ENCODE assay signal across 18 cellular contexts in genomic region chr1:31951276-31951675, GRCh38. TPM values are rescaled to one million over a fixed set of nuclear protein-coding genes. Genes with fewer than 3 reads are reported as not detected.
DNase-seq lines count a peak whose midpoint lies in the region; ATAC-seq, FAIRE-seq and TF ChIP-seq lines count a peak whose summit lies in the region.
"Had no signal": no experiment of that assay in that cellular context is flagged by ENCODE, and none has a peak within 500 bp of the region (broad histone marks: within the 10 kb centered on the region; RNA-seq: fewer than 3 reads in every experiment).

No MANE protein-coding gene starts in this region.

- H3K4me3 ChIP-seq in A549 (no peak overlapping the region), GM23338 (no peak overlapping the region), brain microvascular endothelial cell (ENCODE audit: low read depth, low read length) (no peak overlapping the region), neural progenitor cell (no peak overlapping the region)
- H3K4me3 ChIP-seq: cardiac muscle cell had no signal

- in situ Hi-C loops in brain microvascular endothelial cell (cut with HindIII; ENCODE audit: low pct_ligation_motif_present, low sequenced_read_pairs), result no loop called here

- H3K27ac ChIP-seq in A549 (peak overlapping the region; percentile 98 to 99; a peak in 5 of 6 replicates), GM23338 (ENCODE audit: low read depth) (0 out of 2 replicates have a peak overlapping the region, but pooled peaks have one; percentile 20), brain microvascular endothelial cell (peak overlapping the region; percentile 13), neural progenitor cell (no peak overlapping the region)
- H3K27ac ChIP-seq: cardiac muscle cell, neutrophil had no signal

- H3K79me2 ChIP-seq in GM23338 (replicated peaks; ENCODE audit: insufficient read depth) (no peaks in the 10 kb centered on the region), neural progenitor cell (ENCODE audit: low read depth) (no peaks in the 10 kb centered on the region)

- H3K4me3 Mint-ChIP-seq in GM23338, result no peak overlapping the region; the same call in 2 of the 3 replicates
- no peak overlapping the region for H3K4me3 Mint-ChIP-seq in neural progenitor cell
- H3K4me3 Mint-ChIP-seq: activated T-helper 1 cell treated with anti-CD3 and anti-CD28 coated beads, Interleukin-12 subunit alpha, Interleukin-12 subunit beta, Interleukin-2, Interleukin-4 antibody, amounts not matched to agents 30 ng/mL and 10 ng/mL and 1 ng/mL, durations not matched to agents 14 hours and 24 hours and 36 hours had no signal

- DNase-seq in A549 (ENCODE audit: low read depth in 1 of 2, low spot score in 1 of 2) (no peak), GM23338 (ENCODE audit: low spot score) (no peak), brain microvascular endothelial cell (no peak), neural progenitor cell (ENCODE audit: low spot score) (no peak), dermis blood vessel endothelial cell (no peak)
- DNase-seq in activated CD4-positive, alpha-beta T cell treated with anti-CD3 and anti-CD28 coated beads for 1 hour, result no peak
- DNase-seq in stimulated activated CD4-positive, alpha-beta T cell treated with anti-CD3 and anti-CD28 coated beads, Interleukin-4, amount 100 ng/mL, for 1 hour, result no peak
- DNase-seq: DND-41; NCI-H1048; NCI-H524 treated with DMSO at 0.1 percent for 48 hours; retina; stimulated activated naive CD8-positive, alpha-beta T cell treated with anti-CD3 and anti-CD28 coated beads, Interleukin-15, Interleukin-2, amounts not matched to agents 100 U/mL and 50 U/mL, for 24 hours had no signal

- H3F3A ChIP-seq in GM23338 (replicated peaks; ENCODE audit: low read depth) (no peaks in the 10 kb centered on the region), neural progenitor cell (ENCODE audit: low read depth) (peaks cover 36% of the 10 kb centered on the region)

- H3K27me3 Mint-ChIP-seq in GM23338 (ENCODE audit: insufficient read depth, low read depth, poor library complexity) (no peaks in the 10 kb centered on the region), neural progenitor cell (ENCODE audit: insufficient read depth, low read depth) (peaks cover 3% of the 10 kb centered on the region)

- POLR2A ChIA-PET in A549 (lab: Yijun Ruan, JAX), result no interaction called here

- H3K9me3 ChIP-seq in A549 (no peaks in the 10 kb centered on the region), neural progenitor cell (ENCODE audit: low read depth) (no peaks in the 10 kb centered on the region)
- H3K9me3 ChIP-seq: neutrophil had no signal

- H3K4me1 Mint-ChIP-seq in GM23338 (peaks cover 32% of the 10 kb centered on the region), neural progenitor cell (peaks cover 30% of the 10 kb centered on the region)

- no peak for TF ChIP-seq RAD21 in A549 (conservative IDR thresholded peaks at IDR 0.05 in 1 of 2, IDR thresholded peaks at IDR 0.05 in 1 of 2)

- 69% methylated on average over 4 of the region's 4 CpGs for WGBS in A549 (ENCODE audit: missing lambda C conversion rate)

- H3K4me1 ChIP-seq in A549 (peaks cover 53% of the 10 kb centered on the region), GM23338 (ENCODE audit: insufficient read depth) (peaks cover 17% of the 10 kb centered on the region), neural progenitor cell (peaks cover 20% of the 10 kb centered on the region)

- H3K4me2 ChIP-seq in A549 (no peak overlapping the region), GM23338 (no peak overlapping the region), neural progenitor cell (no peak overlapping the region)

- no peak for TF ChIP-seq EP300 in A549 (IDR thresholded peaks at IDR 0.05)

- CTCF ChIA-PET in A549 (lab: Yijun Ruan, JAX), result interaction anchor here (22.2 to 24.5 kb wide), 2 partner anchors 6 to 7 kb away, joined by 518 read pairs; partner anchors contain the start of gene PTP4A2

- H3K36me3 ChIP-seq in GM23338 (ENCODE audit: insufficient read depth), result no peaks in the 10 kb centered on the region
- no peaks in the 10 kb centered on the region for H3K36me3 ChIP-seq in brain microvascular endothelial cell (replicated peaks)
- no peaks in the 10 kb centered on the region for H3K36me3 ChIP-seq in neural progenitor cell
- H3K36me3 ChIP-seq: cardiac muscle cell, neutrophil had no signal

- no peak overlapping the region for H3K27ac Mint-ChIP-seq in GM23338
- no peak overlapping the region for H3K27ac Mint-ChIP-seq in neural progenitor cell

- no peak for TF ChIP-seq CTCF in A549 (IDR thresholded peaks at IDR 0.05)
- TF ChIP-seq CTCF in GM23338 (conservative IDR thresholded peaks at IDR 0.05; ENCODE audit: low read depth in 2 of 2), result no peak
- no peak for TF ChIP-seq CTCF in brain microvascular endothelial cell (IDR thresholded peaks at IDR 0.05; ENCODE audit: low read depth, low read length, missing control alignments)
- TF ChIP-seq CTCF in neural progenitor cell (IDR thresholded peaks at IDR 0.05), result no peak

- H3K27me3 ChIP-seq in GM23338 (ENCODE audit: insufficient read depth) (no peaks in the 10 kb centered on the region), brain microvascular endothelial cell (replicated peaks) (no peaks in the 10 kb centered on the region), neural progenitor cell (no peaks in the 10 kb centered on the region)
- H3K27me3 ChIP-seq: cardiac muscle cell, neutrophil had no signal

- H2AFZ ChIP-seq in GM23338, result no peak overlapping the region
- peak overlapping the region; percentile 34 for H2AFZ ChIP-seq in neural progenitor cell (replicated peaks)

- no peak for TF ChIP-seq POLR2A in A549 (IDR thresholded peaks at IDR 0.05; ENCODE audit: low read length)

- H4K20me1 ChIP-seq in GM23338 (replicated peaks; ENCODE audit: insufficient read depth) (no peaks in the 10 kb centered on the region), neural progenitor cell (ENCODE audit: low read depth) (no peaks in the 10 kb centered on the region)

- H3K36me3 Mint-ChIP-seq in GM23338 (ENCODE audit: low read depth) (no peaks in the 10 kb centered on the region), neural progenitor cell (no peaks in the 10 kb centered on the region)

- ATAC-seq in A549 (no peak), GM23338 (no peak), HG03378 (IDR thresholded peaks at IDR 0.05; ENCODE audit: unreplicated experiment) (no peak)
- ATAC-seq: stimulated activated naive CD8-positive, alpha-beta T cell treated with anti-CD3 and anti-CD28 coated beads, Interleukin-15, Interleukin-2, amounts not matched to agents 100 U/mL and 50 U/mL, for 24 hours had no signal

- H3K9ac ChIP-seq in neural progenitor cell, result no peak overlapping the region

- H3K9me3 Mint-ChIP-seq in GM23338 (no peaks in the 10 kb centered on the region), neural progenitor cell (no peaks in the 10 kb centered on the region)
- H3K9me3 Mint-ChIP-seq: activated T-helper 1 cell treated with anti-CD3 and anti-CD28 coated beads, Interleukin-12 subunit alpha, Interleukin-12 subunit beta, Interleukin-2, Interleukin-4 antibody, amounts not matched to agents 30 ng/mL and 10 ng/mL and 1 ng/mL, durations not matched to agents 14 hours and 24 hours and 36 hours had no signal

- no peak for FAIRE-seq in A549 (lab: Jason Lieb, UNC)
- FAIRE-seq: islet of Langerhans, urothelium cell line had no signal

- no peaks in the 10 kb centered on the region for H3K9me2 ChIP-seq in GM23338 (ENCODE audit: insufficient read depth)

TF ChIP-seq in A549, 52 proteins besides CTCF, POLR2A, EP300 and RAD21 (continues in another document):
- TF ChIP-seq ZC3H11A (IDR thresholded peaks at IDR 0.05) (no peak), PHF8 (IDR thresholded peaks at IDR 0.05; ENCODE audit: borderline replicate concordance, low read depth) (no peak), MAZ (IDR thresholded peaks at IDR 0.05; ENCODE audit: borderline replicate concordance, low read depth, low read length) (no peak), ZNF302 (CRISPR knock-in tag; IDR thresholded peaks at IDR 0.05) (no peak), FOXS1 (CRISPR knock-in tag; IDR thresholded peaks at IDR 0.05) (no peak), POLR2AphosphoS2 (conservative IDR thresholded peaks at IDR 0.05; ENCODE audit: low read length) (no peak), HDAC2 (IDR thresholded peaks at IDR 0.05) (no peak), BHLHE40 (IDR thresholded peaks at IDR 0.05; ENCODE audit: low read depth, low read length) (no peak), CHD2 (IDR thresholded peaks at IDR 0.05; ENCODE audit: low read length, partially characterized antibody) (no peak), EHMT2 (IDR thresholded peaks at IDR 0.05; ENCODE audit: low read depth) (no peak), HOXB5 (CRISPR knock-in tag; IDR thresholded peaks at IDR 0.05) (no peak), JUNB (IDR thresholded peaks at IDR 0.05) (no peak), ZFP36 (IDR thresholded peaks at IDR 0.05; ENCODE audit: borderline replicate concordance, partially characterized antibody) (no peak)

TF ChIP-seq in GM23338, 12 proteins besides CTCF, POLR2A, EP300 and RAD21 (continues in another document):
- no peak for TF ChIP-seq ETS1 (IDR thresholded peaks at IDR 0.05)
- no peak for TF ChIP-seq JUNB (IDR thresholded peaks at IDR 0.05; ENCODE audit: unreplicated experiment)
- TF ChIP-seq ZNF114 (CRISPR knock-in tag; IDR thresholded peaks at IDR 0.05), result no peak
- TF ChIP-seq POLR2AphosphoS5 (IDR thresholded peaks at IDR 0.05; ENCODE audit: low read depth), result no peak

RNA-seq across cellular contexts. Expression of gene PTP4A2, which starts 13.1 kb away (rescaled TPM):
- polyA plus RNA-seq in A549 (2011; rRNA removed) (504 and 563 TPM in 2 replicates), A549 (2017; fragmentation: RNase III; extraction: RNeasy Plus Mini Kit Qiagen cat#74134 plus additional on column Dnase treatment) (234 to 263 TPM (median 246 TPM) in 3 replicates), GM23338 (2016; fragmentation: Nextera tagmentation; extraction: Ambion mirVana) (138 and 153 TPM in 2 replicates)
- polyA plus RNA-seq in A549 (2012; cell fraction: cytosol; rRNA removed), result 49.1 and 51.5 TPM in 2 replicates
- polyA plus RNA-seq in A549 (2012; cell fraction: nucleus; rRNA removed), result 13.1 and 17.8 TPM in 2 replicates
- 385 and 443 TPM in 2 replicates for polyA minus RNA-seq in A549 (2011; rRNA and poly(A)+ RNA removed)
- total RNA-seq in GM23338 (2014; rRNA removed; shearing (Covaris generic)), result 260 and 354 TPM in 2 replicates
- total RNA-seq in neural progenitor cell (ENCODE audit: low replicate concordance) (211 and 540 TPM in 2 replicates), dermis blood vessel endothelial cell (199 and 243 TPM in 2 replicates)
